Comparison of ENCODE assay signal across 34 cellular contexts in the genomic region with DNA sequence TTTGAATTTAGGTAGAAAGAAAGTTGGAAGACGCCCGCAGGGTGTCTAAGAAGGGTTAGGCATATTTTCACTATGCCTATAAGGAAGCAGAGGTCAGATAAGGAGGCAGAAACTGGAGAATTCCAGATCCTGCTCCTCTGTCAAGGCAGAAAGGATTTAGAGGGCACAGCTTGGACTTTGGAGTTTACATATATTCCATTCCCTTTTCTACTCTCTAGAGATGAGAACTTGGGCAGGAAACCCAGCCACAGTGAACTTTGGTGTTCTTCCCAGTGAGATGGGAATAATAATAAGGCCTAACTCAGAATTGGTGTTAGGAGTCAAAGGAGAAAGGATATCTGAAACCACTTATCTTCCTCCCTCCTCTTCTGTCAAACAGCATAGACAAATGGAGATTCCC. TPM values are rescaled to one million over a fixed set of nuclear protein-coding genes. Genes with fewer than 3 reads are reported as not detected.
"Had no signal": no experiment of that assay in that cellular context is flagged by ENCODE, and none has a peak within 500 bp of the region (broad histone marks: within the 10 kb centered on the region; RNA-seq: fewer than 3 reads in every experiment).

No MANE protein-coding gene starts in this region.

- H3K9me3 Mint-ChIP-seq: activated B cell treated with CpG ODN at 0.5 μM for 24 hours; activated CD4-positive, alpha-beta memory T cell treated with anti-CD3 and anti-CD28 coated beads, Interleukin-2, amount 10 ng/mL, durations not matched to agents 7 days and 5 days; activated CD4-positive, alpha-beta T cell treated with anti-CD3 and anti-CD28 coated beads, Interleukin-2, amount 10 ng/mL, durations not matched to agents 24 days and 14 days; activated naive CD4-positive, alpha-beta T cell treated with anti-CD3 and anti-CD28 coated beads for 36 hours; activated naive CD4-positive, alpha-beta T cell treated with anti-CD3 and anti-CD28 coated beads, Interleukin-2, amount 50 U/mL, for 72 hours; activated naive CD8-positive, alpha-beta T cell treated with anti-CD3 and anti-CD28 coated beads for 36 hours; activated T-cell treated with anti-CD3 and anti-CD28 coated beads, Interleukin-2, amount 50 U/mL, for 24 hours; activated T-cell treated with anti-CD3 and anti-CD28 coated beads, Interleukin-2, amount 50 U/mL, for 72 hours; activated T-helper 1 cell treated with anti-CD3 and anti-CD28 coated beads, Interleukin-12 subunit alpha, Interleukin-12 subunit beta, Interleukin-2, Interleukin-4 antibody, amounts not matched to agents 30 ng/mL and 10 ng/mL and 1 ng/mL, durations not matched to agents 14 hours and 24 hours and 36 hours; activated T-helper 17 cell treated with anti-CD3 and anti-CD28 coated beads, Interleukin-2, amount 50 U/mL, for 72 hours; T-helper 2 cell treated with Interferon-gamma antibody and Interleukin-4, amounts not matched to agents 5 μg/mL and 100 μg/mL, for 36 hours had no signal

- FAIRE-seq: astrocyte, TTC549 had no signal

- H3K27me3 Mint-ChIP-seq: activated CD4-positive, alpha-beta T cell treated with anti-CD3 and anti-CD28 coated beads, Interleukin-2, amount 10 ng/mL, durations not matched to agents 24 days and 14 days; activated naive CD8-positive, alpha-beta T cell treated with anti-CD3 and anti-CD28 coated beads for 36 hours; activated T-cell treated with anti-CD3 and anti-CD28 coated beads, Interleukin-2, amount 50 U/mL, for 24 hours had no signal

- H3K27ac ChIP-seq: adrenal gland, body of pancreas, brain microvascular endothelial cell, breast epithelium, VCaP had no signal

- DNase-seq: activated B cell treated with CpG ODN at 0.5 μM for 24 hours; activated CD4-positive, alpha-beta memory T cell treated with anti-CD3 and anti-CD28 coated beads, Interleukin-2, amount 10 ng/mL, durations not matched to agents 7 days and 5 days; activated CD4-positive, alpha-beta T cell treated with anti-CD3 and anti-CD28 coated beads for 4 hours; activated CD4-positive, alpha-beta T cell treated with anti-CD3 and anti-CD28 coated beads, Interleukin-2, amount 10 ng/mL, durations not matched to agents 24 days and 14 days; activated CD4-positive, alpha-beta T cell treated with anti-CD3 and anti-CD28 coated beads, Interleukin-2, amount 50 U/mL, for 1 hour; activated CD4-positive, alpha-beta T cell treated with anti-CD3 and anti-CD28 coated beads, Interleukin-2, amount 50 U/mL, for 48 hours; activated CD4-positive, CD25-positive, alpha-beta regulatory T cell treated with anti-CD3 and anti-CD28 coated beads, Interleukin-2, amount 50 U/mL, for 72 hours; activated CD8-positive, alpha-beta memory T cell treated with anti-CD3 and anti-CD28 coated beads for 24 hours; activated CD8-positive, alpha-beta memory T cell treated with anti-CD3 and anti-CD28 coated beads, Interleukin-2, amount 10 ng/mL, durations not matched to agents 7 days and 5 days; activated CD8-positive, alpha-beta memory T cell treated with anti-CD3 and anti-CD28 coated beads, Interleukin-2, amount 50 U/mL, for 48 hours; activated CD8-positive, alpha-beta T cell treated with anti-CD3 and anti-CD28 coated beads, Interleukin-2, amount 10 ng/mL, durations not matched to agents 7 days and 5 days; activated effector memory CD4-positive, alpha-beta T cell treated with anti-CD3 and anti-CD28 coated beads, Interleukin-2, amount 50 U/mL, for 16 hours; activated gamma-delta T cell treated with Interleukin-2 at 50 U/mL for 16 hours; activated naive CD4-positive, alpha-beta T cell; activated naive CD4-positive, alpha-beta T cell treated with anti-CD3 and anti-CD28 coated beads for 36 hours; activated naive CD4-positive, alpha-beta T cell treated with anti-CD3 and anti-CD28 coated beads, Interleukin-2, amount 50 U/mL, for 16 hours; activated naive CD8-positive, alpha-beta T cell treated with anti-CD3 and anti-CD28 coated beads for 36 hours; activated T-cell treated with anti-CD3 and anti-CD28 coated beads, Interleukin-2, amount 50 U/mL, for 24 hours; activated T-cell treated with anti-CD3 and anti-CD28 coated beads, Interleukin-2, amount 50 U/mL, for 72 hours; adrenal gland; amniotic stem cell; body of pancreas; brain microvascular endothelial cell; central memory CD4-positive, alpha-beta T cell; T-helper 2 cell; T-helper 9 cell had no signal

- H3K27me3 ChIP-seq: adrenal gland, body of pancreas, brain microvascular endothelial cell, breast epithelium had no signal

- H3K9me3 ChIP-seq: adrenal gland, body of pancreas, breast epithelium had no signal

- H3K4me1 ChIP-seq: breast epithelium had no signal

- H3K27ac Mint-ChIP-seq: activated B cell treated with CpG ODN at 0.5 μM for 24 hours; activated CD4-positive, alpha-beta memory T cell treated with anti-CD3 and anti-CD28 coated beads, Interleukin-2, amount 10 ng/mL, durations not matched to agents 7 days and 5 days; activated CD4-positive, alpha-beta T cell treated with anti-CD3 and anti-CD28 coated beads, Interleukin-2, amount 10 ng/mL, durations not matched to agents 24 days and 14 days; activated CD8-positive, alpha-beta memory T cell treated with anti-CD3 and anti-CD28 coated beads, Interleukin-2, amount 10 ng/mL, durations not matched to agents 7 days and 5 days; activated CD8-positive, alpha-beta T cell treated with anti-CD3 and anti-CD28 coated beads, Interleukin-2, amount 10 ng/mL, durations not matched to agents 7 days and 5 days; activated naive CD4-positive, alpha-beta T cell treated with anti-CD3 and anti-CD28 coated beads for 36 hours; activated naive CD4-positive, alpha-beta T cell treated with anti-CD3 and anti-CD28 coated beads, Interleukin-2, amount 50 U/mL, for 72 hours; activated naive CD8-positive, alpha-beta T cell treated with anti-CD3 and anti-CD28 coated beads for 36 hours; activated T-cell treated with anti-CD3 and anti-CD28 coated beads, Interleukin-2, amount 50 U/mL, for 24 hours; activated T-cell treated with anti-CD3 and anti-CD28 coated beads, Interleukin-2, amount 50 U/mL, for 72 hours; activated T-helper 17 cell treated with anti-CD3 and anti-CD28 coated beads, Interleukin-2, amount 50 U/mL, for 72 hours; T-helper 2 cell treated with Interferon-gamma antibody and Interleukin-4, amounts not matched to agents 5 μg/mL and 100 μg/mL, for 36 hours had no signal

- H3K36me3 Mint-ChIP-seq: activated CD8-positive, alpha-beta memory T cell treated with anti-CD3 and anti-CD28 coated beads, Interleukin-2, amount 10 ng/mL, durations not matched to agents 7 days and 5 days; activated naive CD4-positive, alpha-beta T cell treated with anti-CD3 and anti-CD28 coated beads, Interleukin-2, amount 50 U/mL, for 72 hours; activated naive CD8-positive, alpha-beta T cell treated with anti-CD3 and anti-CD28 coated beads for 36 hours had no signal

- ATAC-seq: activated CD8-positive, alpha-beta memory T cell treated with anti-CD3 and anti-CD28 coated beads, Interleukin-2, amount 10 ng/mL, durations not matched to agents 7 days and 5 days; activated CD8-positive, alpha-beta T cell treated with anti-CD3 and anti-CD28 coated beads, Interleukin-2, amount 10 ng/mL, durations not matched to agents 7 days and 5 days; activated naive CD4-positive, alpha-beta T cell treated with anti-CD3 and anti-CD28 coated beads, Interleukin-2, amount 50 U/mL, for 72 hours; activated T-cell treated with anti-CD3 and anti-CD28 coated beads, Interleukin-2, amount 50 U/mL, for 72 hours; activated T-helper 17 cell treated with anti-CD3 and anti-CD28 coated beads, Interleukin-2, amount 50 U/mL, for 72 hours; body of pancreas had no signal

- H3K4me3 ChIP-seq: adrenal gland, body of pancreas, breast epithelium had no signal

- H3K36me3 ChIP-seq: adrenal gland, brain microvascular endothelial cell, breast epithelium had no signal

- H3K4me3 Mint-ChIP-seq: activated B cell treated with CpG ODN at 0.5 μM for 24 hours; activated CD4-positive, alpha-beta memory T cell treated with anti-CD3 and anti-CD28 coated beads, Interleukin-2, amount 10 ng/mL, durations not matched to agents 7 days and 5 days; activated CD4-positive, alpha-beta T cell treated with anti-CD3 and anti-CD28 coated beads, Interleukin-2, amount 10 ng/mL, durations not matched to agents 24 days and 14 days; activated CD8-positive, alpha-beta memory T cell treated with anti-CD3 and anti-CD28 coated beads, Interleukin-2, amount 10 ng/mL, durations not matched to agents 7 days and 5 days; activated CD8-positive, alpha-beta T cell treated with anti-CD3 and anti-CD28 coated beads, Interleukin-2, amount 10 ng/mL, durations not matched to agents 7 days and 5 days; activated naive CD4-positive, alpha-beta T cell treated with anti-CD3 and anti-CD28 coated beads for 36 hours; activated naive CD8-positive, alpha-beta T cell treated with anti-CD3 and anti-CD28 coated beads for 36 hours; activated T-cell treated with anti-CD3 and anti-CD28 coated beads, Interleukin-2, amount 50 U/mL, for 24 hours; activated T-cell treated with anti-CD3 and anti-CD28 coated beads, Interleukin-2, amount 50 U/mL, for 72 hours; activated T-helper 1 cell treated with anti-CD3 and anti-CD28 coated beads, Interleukin-12 subunit alpha, Interleukin-12 subunit beta, Interleukin-2, Interleukin-4 antibody, amounts not matched to agents 30 ng/mL and 10 ng/mL and 1 ng/mL, durations not matched to agents 14 hours and 24 hours and 36 hours; activated T-helper 17 cell treated with anti-CD3 and anti-CD28 coated beads, Interleukin-2, amount 50 U/mL, for 72 hours; T-helper 2 cell treated with Interferon-gamma antibody and Interleukin-4, amounts not matched to agents 5 μg/mL and 100 μg/mL, for 36 hours had no signal

RNA-seq across cellular contexts. Expression of a gene that starts 37.4 kb away (rescaled TPM):
- total RNA-seq: body of pancreas had no signal
